ENCODE assay signal across 1 cellular context in the genomic region with DNA sequence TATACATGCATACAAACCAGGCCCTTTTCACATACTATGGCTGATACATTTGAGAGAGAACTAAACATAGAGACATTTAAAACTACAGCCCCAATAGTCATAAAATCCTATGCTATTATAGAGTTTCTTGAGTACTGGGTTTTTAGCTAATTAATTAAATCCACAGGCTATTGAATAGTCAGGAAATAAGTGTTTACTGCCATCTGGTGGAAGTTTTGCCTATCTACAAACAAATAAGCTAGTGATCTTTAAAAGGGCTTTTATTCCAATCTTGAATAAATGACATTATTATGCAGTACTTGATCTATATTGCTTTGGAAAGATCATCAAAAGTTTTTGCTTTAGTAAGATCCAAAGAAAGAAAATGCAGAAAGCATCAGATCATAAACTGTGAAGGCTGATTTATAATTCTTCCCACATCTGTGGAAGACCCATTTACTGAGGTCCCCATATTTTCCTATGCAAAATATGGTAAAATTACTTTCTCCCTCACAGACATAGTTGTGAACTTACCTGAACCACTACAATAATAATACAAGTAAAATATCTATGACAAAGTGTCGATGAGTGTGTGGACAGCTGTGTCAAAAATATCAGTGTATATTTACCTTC.
TF ChIP-seq lines count a peak whose summit lies in the region.

No MANE protein-coding gene starts in this region.

TF ChIP-seq in HepG2, 621 proteins besides CTCF, POLR2A, EP300 and RAD21 (continued from another document):
- TF ChIP-seq, protein P1, sequence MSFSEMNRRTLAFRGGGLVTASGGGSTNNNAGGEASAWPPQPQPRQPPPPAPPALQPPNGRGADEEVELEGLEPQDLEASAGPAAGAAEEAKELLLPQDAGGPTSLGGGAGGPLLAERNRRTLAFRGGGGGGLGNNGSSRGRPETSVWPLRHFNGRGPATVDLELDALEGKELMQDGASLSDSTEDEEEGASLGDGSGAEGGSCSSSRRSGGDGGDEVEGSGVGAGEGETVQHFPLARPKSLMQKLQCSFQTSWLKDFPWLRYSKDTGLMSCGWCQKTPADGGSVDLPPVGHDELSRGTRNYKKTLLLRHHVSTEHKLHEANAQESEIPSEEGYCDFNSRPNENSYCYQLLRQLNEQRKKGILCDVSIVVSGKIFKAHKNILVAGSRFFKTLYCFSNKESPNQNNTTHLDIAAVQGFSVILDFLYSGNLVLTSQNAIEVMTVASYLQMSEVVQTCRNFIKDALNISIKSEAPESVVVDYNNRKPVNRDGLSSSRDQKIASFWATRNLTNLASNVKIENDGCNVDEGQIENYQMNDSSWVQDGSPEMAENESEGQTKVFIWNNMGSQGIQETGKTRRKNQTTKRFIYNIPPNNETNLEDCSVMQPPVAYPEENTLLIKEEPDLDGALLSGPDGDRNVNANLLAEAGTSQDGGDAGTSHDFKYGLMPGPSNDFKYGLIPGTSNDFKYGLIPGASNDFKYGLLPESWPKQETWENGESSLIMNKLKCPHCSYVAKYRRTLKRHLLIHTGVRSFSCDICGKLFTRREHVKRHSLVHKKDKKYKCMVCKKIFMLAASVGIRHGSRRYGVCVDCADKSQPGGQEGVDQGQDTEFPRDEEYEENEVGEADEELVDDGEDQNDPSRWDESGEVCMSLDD (CRISPR knock-in tag; IDR thresholded peaks at IDR 0.05; ENCODE audit: borderline replicate concordance) = no peak
- TF ChIP-seq, protein P2, sequence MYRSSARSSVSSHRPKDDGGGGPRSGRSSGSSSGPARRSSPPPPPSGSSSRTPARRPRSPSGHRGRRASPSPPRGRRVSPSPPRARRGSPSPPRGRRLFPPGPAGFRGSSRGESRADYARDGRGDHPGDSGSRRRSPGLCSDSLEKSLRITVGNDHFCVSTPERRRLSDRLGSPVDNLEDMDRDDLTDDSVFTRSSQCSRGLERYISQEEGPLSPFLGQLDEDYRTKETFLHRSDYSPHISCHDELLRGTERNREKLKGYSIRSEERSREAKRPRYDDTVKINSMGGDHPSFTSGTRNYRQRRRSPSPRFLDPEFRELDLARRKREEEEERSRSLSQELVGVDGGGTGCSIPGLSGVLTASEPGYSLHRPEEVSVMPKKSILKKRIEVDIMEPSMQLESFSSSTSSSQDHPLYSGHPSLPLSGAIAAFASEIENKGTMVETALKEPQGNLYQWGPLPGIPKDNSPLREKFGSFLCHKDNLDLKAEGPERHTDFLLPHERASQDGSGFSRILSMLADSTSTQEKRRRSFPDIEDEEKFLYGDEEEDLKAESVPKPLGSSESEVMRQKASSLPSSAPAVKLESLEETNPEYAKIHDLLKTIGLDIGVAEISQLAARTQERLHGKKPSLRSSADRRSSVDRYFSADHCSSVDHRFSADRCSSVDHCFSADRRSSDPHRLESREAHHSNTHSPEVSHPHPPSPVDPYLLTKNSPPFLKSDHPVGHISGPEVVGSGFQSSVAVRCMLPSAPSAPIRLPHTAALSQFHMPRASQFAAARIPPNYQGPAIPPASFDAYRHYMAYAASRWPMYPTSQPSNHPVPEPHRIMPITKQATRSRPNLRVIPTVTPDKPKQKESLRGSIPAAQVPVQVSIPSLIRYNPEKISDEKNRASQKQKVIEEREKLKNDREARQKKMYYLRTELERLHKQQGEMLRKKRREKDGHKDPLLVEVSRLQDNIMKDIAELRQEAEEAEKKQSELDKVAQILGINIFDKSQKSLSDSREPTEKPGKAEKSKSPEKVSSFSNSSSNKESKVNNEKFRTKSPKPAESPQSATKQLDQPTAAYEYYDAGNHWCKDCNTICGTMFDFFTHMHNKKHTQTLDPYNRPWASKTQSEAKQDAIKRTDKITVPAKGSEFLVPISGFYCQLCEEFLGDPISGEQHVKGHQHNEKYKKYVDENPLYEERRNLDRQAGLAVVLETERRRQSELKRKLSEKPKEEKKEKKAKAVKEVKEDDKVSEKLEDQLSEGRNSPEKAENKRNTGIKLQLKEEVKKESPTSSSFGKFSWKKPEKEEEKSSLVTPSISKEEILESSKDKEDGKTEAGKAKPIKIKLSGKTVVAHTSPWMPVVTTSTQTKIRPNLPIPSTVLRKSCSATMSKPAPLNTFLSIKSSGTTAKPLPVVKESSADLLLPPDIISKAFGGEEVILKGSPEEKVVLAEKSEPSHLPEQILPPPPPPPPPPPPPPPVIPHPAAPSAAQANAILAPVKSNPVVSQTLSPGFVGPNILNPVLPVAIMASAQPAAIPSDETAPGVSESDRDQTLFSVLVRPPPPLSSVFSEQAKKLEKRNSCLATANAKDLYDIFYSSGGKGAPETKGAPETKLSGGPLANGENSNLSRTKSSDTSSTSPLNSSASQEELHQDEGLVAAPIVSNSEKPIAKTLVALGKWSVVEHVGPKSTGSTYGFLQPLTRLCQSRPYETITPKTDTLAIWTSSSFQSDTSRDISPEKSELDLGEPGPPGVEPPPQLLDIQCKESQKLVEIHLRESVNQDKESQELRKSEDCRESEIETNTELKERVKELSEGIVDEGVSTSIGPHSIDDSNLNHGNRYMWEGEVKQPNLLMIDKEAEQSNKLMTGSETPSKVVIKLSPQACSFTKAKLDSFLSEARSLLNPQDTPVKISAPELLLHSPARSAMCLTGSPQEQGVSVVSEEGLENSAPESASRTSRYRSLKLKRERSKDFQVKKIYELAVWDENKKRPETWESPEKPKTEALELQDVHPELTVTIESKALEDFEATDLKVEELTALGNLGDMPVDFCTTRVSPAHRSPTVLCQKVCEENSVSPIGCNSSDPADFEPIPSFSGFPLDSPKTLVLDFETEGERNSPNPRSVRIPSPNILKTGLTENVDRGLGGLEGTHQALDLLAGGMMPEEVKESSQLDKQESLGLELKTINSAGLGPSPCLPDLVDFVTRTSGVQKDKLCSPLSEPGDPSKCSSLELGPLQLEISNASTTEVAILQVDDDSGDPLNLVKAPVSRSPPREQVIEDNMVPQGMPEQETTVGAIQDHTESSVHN (CRISPR knock-in tag; IDR thresholded peaks at IDR 0.05) = no peak
- TF ChIP-seq STAG1 (CRISPR knock-in tag; IDR thresholded peaks at IDR 0.05) = peak; percentile 45; the same call in 1 of the 2 replicates
